In genomic region chr17:60224064-60224463, GRCh38 we compare ENCODE assay signal across 20 cellular contexts.
"Had no signal": no experiment of that assay in that cellular context is flagged by ENCODE, and none has a peak within 500 bp of the region (broad histone marks: within the 10 kb centered on the region; RNA-seq: fewer than 3 reads in every experiment).

No MANE protein-coding gene starts in this region.

- H3K4me3 ChIP-seq: ascending aorta, breast epithelium, left ventricle myocardium inferior, transverse colon had no signal

- H3K27me3 Mint-ChIP-seq: activated CD4-positive, alpha-beta T cell treated with anti-CD3 and anti-CD28 coated beads, Interleukin-2, amount 10 ng/mL, durations not matched to agents 7 days and 5 days; dendritic cell treated with granulocyte-macrophage colony-stimulating factor and Interleukin-4, amounts not matched to agents 40 ng/mL and 50 ng/mL, for 4 days; stimulated activated naive B cell treated with anti-CD40 and anti-IgM and Interleukin-4, amounts not matched to agents 10 μg/mL and 1 μg/mL and 100 μg/mL, for 72 hours had no signal

- H3K36me3 ChIP-seq: breast epithelium had no signal

- ATAC-seq: natural killer cell; stimulated activated naive B cell treated with anti-CD40 and anti-IgM and Interleukin-4, amounts not matched to agents 10 μg/mL and 1 μg/mL and 100 μg/mL, for 72 hours had no signal

- H3K36me3 Mint-ChIP-seq: natural killer cell had no signal

- H3K9me3 Mint-ChIP-seq: activated CD4-positive, alpha-beta T cell treated with anti-CD3 and anti-CD28 coated beads, Interleukin-2, amount 10 ng/mL, durations not matched to agents 7 days and 5 days; activated T-helper 1 cell treated with anti-CD3 and anti-CD28 coated beads, Interleukin-12 subunit alpha, Interleukin-12 subunit beta, Interleukin-2, Interleukin-4 antibody, amounts not matched to agents 30 ng/mL and 10 ng/mL and 1 ng/mL, durations not matched to agents 14 hours and 24 hours and 36 hours; dendritic cell treated with granulocyte-macrophage colony-stimulating factor and Interleukin-4, amounts not matched to agents 40 ng/mL and 50 ng/mL, for 4 days; natural killer cell; stimulated activated naive B cell treated with anti-CD40 and anti-IgM and Interleukin-4, amounts not matched to agents 10 μg/mL and 1 μg/mL and 100 μg/mL, for 72 hours had no signal

- H3K27me3 ChIP-seq: ascending aorta, breast epithelium, neutrophil, transverse colon had no signal

- DNase-seq: activated CD4-positive, alpha-beta T cell treated with anti-CD3 and anti-CD28 coated beads, Interleukin-2, amount 10 ng/mL, durations not matched to agents 7 days and 5 days; activated CD4-positive, CD25-positive, alpha-beta regulatory T cell; activated naive CD4-positive, alpha-beta T cell; cerebellar nuclear complex; effector memory CD4-positive, alpha-beta T cell; erythroblast; hippocampal formation; left ventricle myocardium inferior; natural killer cell; stimulated activated CD4-positive, alpha-beta T cell treated with anti-CD3 and anti-CD28 coated beads, Interleukin-15, amount 100 ng/mL, for 24 hours; stimulated activated CD4-positive, alpha-beta T cell treated with anti-CD3 and anti-CD28 coated beads, Interleukin-4, amount 100 ng/mL, for 1 hour; stimulated activated naive B cell treated with anti-CD40 and anti-IgM and Interleukin-4, amounts not matched to agents 10 μg/mL and 1 μg/mL and 100 μg/mL, for 72 hours; substantia nigra; transverse colon had no signal

- H3K4me3 Mint-ChIP-seq: activated CD4-positive, alpha-beta T cell treated with anti-CD3 and anti-CD28 coated beads, Interleukin-2, amount 10 ng/mL, durations not matched to agents 7 days and 5 days; activated T-helper 1 cell treated with anti-CD3 and anti-CD28 coated beads, Interleukin-12 subunit alpha, Interleukin-12 subunit beta, Interleukin-2, Interleukin-4 antibody, amounts not matched to agents 30 ng/mL and 10 ng/mL and 1 ng/mL, durations not matched to agents 14 hours and 24 hours and 36 hours; dendritic cell treated with granulocyte-macrophage colony-stimulating factor and Interleukin-4, amounts not matched to agents 40 ng/mL and 50 ng/mL, for 4 days; natural killer cell; stimulated activated naive B cell treated with anti-CD40 and anti-IgM and Interleukin-4, amounts not matched to agents 10 μg/mL and 1 μg/mL and 100 μg/mL, for 72 hours had no signal

- H3K27ac ChIP-seq: ascending aorta, breast epithelium, left ventricle myocardium inferior, neutrophil, transverse colon had no signal

- H3K27ac Mint-ChIP-seq: activated CD4-positive, alpha-beta T cell treated with anti-CD3 and anti-CD28 coated beads, Interleukin-2, amount 10 ng/mL, durations not matched to agents 7 days and 5 days; activated T-helper 1 cell treated with anti-CD3 and anti-CD28 coated beads, Interleukin-12 subunit alpha, Interleukin-12 subunit beta, Interleukin-2, Interleukin-4 antibody, amounts not matched to agents 30 ng/mL and 10 ng/mL and 1 ng/mL, durations not matched to agents 14 hours and 24 hours and 36 hours; dendritic cell treated with granulocyte-macrophage colony-stimulating factor and Interleukin-4, amounts not matched to agents 40 ng/mL and 50 ng/mL, for 4 days; natural killer cell; stimulated activated naive B cell treated with anti-CD40 and anti-IgM and Interleukin-4, amounts not matched to agents 10 μg/mL and 1 μg/mL and 100 μg/mL, for 72 hours had no signal

- H3K4me1 ChIP-seq: ascending aorta, breast epithelium, left ventricle myocardium inferior, transverse colon had no signal

- FAIRE-seq: TTC549 had no signal

- H3K9me3 ChIP-seq: ascending aorta, breast epithelium, left ventricle myocardium inferior, transverse colon had no signal

- H3K4me1 Mint-ChIP-seq: activated CD4-positive, alpha-beta T cell treated with anti-CD3 and anti-CD28 coated beads, Interleukin-2, amount 10 ng/mL, durations not matched to agents 7 days and 5 days; natural killer cell; stimulated activated naive B cell treated with anti-CD40 and anti-IgM and Interleukin-4, amounts not matched to agents 10 μg/mL and 1 μg/mL and 100 μg/mL, for 72 hours had no signal
